ENCODE assay signal across 28 cellular contexts in the genomic region with DNA sequence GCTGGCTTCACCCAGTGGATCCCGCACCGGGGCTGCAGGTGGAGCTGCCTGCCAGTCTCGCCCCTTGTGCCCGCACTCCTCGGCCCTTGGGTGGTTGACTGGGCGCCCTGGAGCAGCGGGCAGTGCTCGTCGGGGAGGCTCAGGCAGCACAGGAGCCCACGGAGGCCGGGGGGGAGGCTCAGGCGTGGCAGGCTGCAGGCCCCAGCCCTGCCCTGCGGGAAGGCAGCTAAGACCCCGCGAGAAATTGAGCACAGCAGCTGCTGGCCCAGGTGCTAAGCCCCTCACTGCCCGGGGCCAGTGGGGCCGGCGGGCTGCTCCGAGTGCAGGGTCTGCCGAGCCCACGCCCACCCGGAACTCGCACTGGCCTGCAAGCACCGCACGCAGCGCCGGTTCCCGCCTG.
"Had no signal": no experiment of that assay in that cellular context is flagged by ENCODE, and none has a peak within 500 bp of the region (broad histone marks: within the 10 kb centered on the region; RNA-seq: fewer than 3 reads in every experiment).

No MANE protein-coding gene starts in this region.

- H3K4me3 ChIP-seq: neural progenitor cell, ovary, psoas muscle, right lobe of liver, sigmoid colon, suprapubic skin, thoracic aorta, thyroid gland, tibial nerve, upper lobe of left lung, vagina had no signal

- H3K9ac ChIP-seq: neural progenitor cell, parathyroid adenoma had no signal

- FAIRE-seq: small intestine, urothelium cell line had no signal

- ATAC-seq: natural killer cell; psoas muscle; right cardiac atrium; right lobe of liver; stimulated activated memory B cell treated with anti-CD40 and anti-IgM and Interleukin-4, amounts not matched to agents 10 μg/mL and 1 μg/mL and 100 μg/mL, for 72 hours; stimulated activated naive CD8-positive, alpha-beta T cell treated with anti-CD3 and anti-CD28 coated beads, Interleukin-15, amount 100 ng/mL, for 72 hours; stimulated activated naive CD8-positive, alpha-beta T cell treated with anti-CD3 and anti-CD28 coated beads, Interleukin-15, Interleukin-2, amounts not matched to agents 100 U/mL and 50 U/mL, for 24 hours had no signal

- H3K9me3 ChIP-seq: ovary, psoas muscle, right lobe of liver, sigmoid colon, suprapubic skin, thoracic aorta, thyroid gland, tibial nerve, upper lobe of left lung, vagina had no signal

- H3K27ac ChIP-seq: neural progenitor cell, ovary, parathyroid adenoma, psoas muscle, right lobe of liver, sigmoid colon, suprapubic skin, thoracic aorta, thyroid gland, tibial nerve, upper lobe of left lung, vagina had no signal

- DNase-seq: natural killer cell; occipital lobe; ovary; psoas muscle; sigmoid colon; small intestine; stimulated activated CD4-positive, alpha-beta T cell treated with anti-CD3 and anti-CD28 coated beads, Interleukin-12 subunit alpha, Interleukin-12 subunit beta, amount 100 ng/mL, for 4 hours; stimulated activated CD4-positive, alpha-beta T cell treated with anti-CD3 and anti-CD28 coated beads, Interleukin-1b, Interleukin-23, amount 100 ng/mL, for 48 hours; stimulated activated CD4-positive, alpha-beta T cell treated with anti-CD3 and anti-CD28 coated beads, Interleukin-4, amount 100 ng/mL, for 1 hour; stimulated activated CD4-positive, alpha-beta T cell treated with anti-CD3 and anti-CD28 coated beads, Interleukin-4, amount 100 ng/mL, for 4 hours; stimulated activated CD8-positive, alpha-beta memory T cell treated with anti-CD3 and anti-CD28 coated beads, Interleukin-4, amount 100 ng/mL, for 48 hours; stimulated activated naive CD4-positive, alpha-beta T cell; stimulated activated naive CD8-positive, alpha-beta T cell treated with anti-CD3 and anti-CD28 coated beads, Interleukin-15, amount 100 ng/mL, for 72 hours; stimulated activated naive CD8-positive, alpha-beta T cell treated with anti-CD3 and anti-CD28 coated beads, Interleukin-15, Interleukin-2, amounts not matched to agents 100 U/mL and 50 U/mL, for 24 hours; substantia nigra; thyroid gland; trophoblast cell had no signal

- H3K36me3 ChIP-seq: neural progenitor cell, ovary, right lobe of liver, sigmoid colon, suprapubic skin, thoracic aorta, thyroid gland, tibial nerve, upper lobe of left lung, vagina had no signal

- H3K27me3 ChIP-seq: ovary, right lobe of liver, sigmoid colon, suprapubic skin, thyroid gland, tibial nerve, upper lobe of left lung, vagina had no signal
